In the genomic region with DNA sequence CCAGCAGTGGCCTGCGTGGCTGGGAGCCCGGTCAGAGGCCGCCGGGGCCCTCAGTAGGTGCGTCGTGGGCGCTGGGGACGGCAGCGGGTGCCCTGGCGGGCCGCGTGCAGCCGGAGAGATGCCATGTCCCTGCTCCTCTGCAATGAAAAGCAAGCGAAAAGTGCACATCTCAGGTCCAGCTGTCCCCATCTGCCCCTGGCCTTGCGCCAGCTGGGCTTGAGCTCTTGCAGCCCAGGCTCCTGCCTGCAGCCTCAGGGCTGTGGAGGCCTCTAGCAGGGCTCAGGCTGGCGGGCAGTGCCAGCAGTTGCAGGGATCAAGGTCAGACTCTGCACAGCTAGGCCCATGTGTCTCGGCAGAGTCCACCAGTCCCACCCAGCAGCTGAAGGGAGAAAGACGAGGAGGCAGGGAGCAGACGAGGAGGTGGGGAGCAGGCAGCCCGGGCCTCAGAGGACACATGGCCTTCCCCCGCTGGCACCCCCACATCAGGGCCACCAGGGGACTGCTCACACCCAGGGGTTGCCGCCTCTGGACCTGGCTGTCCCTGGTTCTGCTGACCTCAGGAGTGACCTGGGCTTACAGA, we compare ENCODE assay signal across 1 cellular context.
TF ChIP-seq lines count a peak whose summit lies in the region.

No MANE protein-coding gene starts in this region.

TF ChIP-seq in HepG2, 621 proteins besides CTCF, POLR2A, EP300 and RAD21 (continued from another document and continues in another):
- TF ChIP-seq, protein P1, sequence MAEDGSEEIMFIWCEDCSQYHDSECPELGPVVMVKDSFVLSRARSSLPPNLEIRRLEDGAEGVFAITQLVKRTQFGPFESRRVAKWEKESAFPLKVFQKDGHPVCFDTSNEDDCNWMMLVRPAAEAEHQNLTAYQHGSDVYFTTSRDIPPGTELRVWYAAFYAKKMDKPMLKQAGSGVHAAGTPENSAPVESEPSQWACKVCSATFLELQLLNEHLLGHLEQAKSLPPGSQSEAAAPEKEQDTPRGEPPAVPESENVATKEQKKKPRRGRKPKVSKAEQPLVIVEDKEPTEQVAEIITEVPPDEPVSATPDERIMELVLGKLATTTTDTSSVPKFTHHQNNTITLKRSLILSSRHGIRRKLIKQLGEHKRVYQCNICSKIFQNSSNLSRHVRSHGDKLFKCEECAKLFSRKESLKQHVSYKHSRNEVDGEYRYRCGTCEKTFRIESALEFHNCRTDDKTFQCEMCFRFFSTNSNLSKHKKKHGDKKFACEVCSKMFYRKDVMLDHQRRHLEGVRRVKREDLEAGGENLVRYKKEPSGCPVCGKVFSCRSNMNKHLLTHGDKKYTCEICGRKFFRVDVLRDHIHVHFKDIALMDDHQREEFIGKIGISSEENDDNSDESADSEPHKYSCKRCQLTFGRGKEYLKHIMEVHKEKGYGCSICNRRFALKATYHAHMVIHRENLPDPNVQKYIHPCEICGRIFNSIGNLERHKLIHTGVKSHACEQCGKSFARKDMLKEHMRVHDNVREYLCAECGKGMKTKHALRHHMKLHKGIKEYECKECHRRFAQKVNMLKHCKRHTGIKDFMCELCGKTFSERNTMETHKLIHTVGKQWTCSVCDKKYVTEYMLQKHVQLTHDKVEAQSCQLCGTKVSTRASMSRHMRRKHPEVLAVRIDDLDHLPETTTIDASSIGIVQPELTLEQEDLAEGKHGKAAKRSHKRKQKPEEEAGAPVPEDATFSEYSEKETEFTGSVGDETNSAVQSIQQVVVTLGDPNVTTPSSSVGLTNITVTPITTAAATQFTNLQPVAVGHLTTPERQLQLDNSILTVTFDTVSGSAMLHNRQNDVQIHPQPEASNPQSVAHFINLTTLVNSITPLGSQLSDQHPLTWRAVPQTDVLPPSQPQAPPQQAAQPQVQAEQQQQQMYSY (CRISPR knock-in tag; IDR thresholded peaks at IDR 0.05) = 0 out of 2 replicates have a peak, but pooled peaks have one; percentile 26
- TF ChIP-seq, protein P2, sequence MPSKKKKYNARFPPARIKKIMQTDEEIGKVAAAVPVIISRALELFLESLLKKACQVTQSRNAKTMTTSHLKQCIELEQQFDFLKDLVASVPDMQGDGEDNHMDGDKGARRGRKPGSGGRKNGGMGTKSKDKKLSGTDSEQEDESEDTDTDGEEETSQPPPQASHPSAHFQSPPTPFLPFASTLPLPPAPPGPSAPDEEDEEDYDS (CRISPR knock-in tag; IDR thresholded peaks at IDR 0.05) = no peak
- TF ChIP-seq, protein P3, sequence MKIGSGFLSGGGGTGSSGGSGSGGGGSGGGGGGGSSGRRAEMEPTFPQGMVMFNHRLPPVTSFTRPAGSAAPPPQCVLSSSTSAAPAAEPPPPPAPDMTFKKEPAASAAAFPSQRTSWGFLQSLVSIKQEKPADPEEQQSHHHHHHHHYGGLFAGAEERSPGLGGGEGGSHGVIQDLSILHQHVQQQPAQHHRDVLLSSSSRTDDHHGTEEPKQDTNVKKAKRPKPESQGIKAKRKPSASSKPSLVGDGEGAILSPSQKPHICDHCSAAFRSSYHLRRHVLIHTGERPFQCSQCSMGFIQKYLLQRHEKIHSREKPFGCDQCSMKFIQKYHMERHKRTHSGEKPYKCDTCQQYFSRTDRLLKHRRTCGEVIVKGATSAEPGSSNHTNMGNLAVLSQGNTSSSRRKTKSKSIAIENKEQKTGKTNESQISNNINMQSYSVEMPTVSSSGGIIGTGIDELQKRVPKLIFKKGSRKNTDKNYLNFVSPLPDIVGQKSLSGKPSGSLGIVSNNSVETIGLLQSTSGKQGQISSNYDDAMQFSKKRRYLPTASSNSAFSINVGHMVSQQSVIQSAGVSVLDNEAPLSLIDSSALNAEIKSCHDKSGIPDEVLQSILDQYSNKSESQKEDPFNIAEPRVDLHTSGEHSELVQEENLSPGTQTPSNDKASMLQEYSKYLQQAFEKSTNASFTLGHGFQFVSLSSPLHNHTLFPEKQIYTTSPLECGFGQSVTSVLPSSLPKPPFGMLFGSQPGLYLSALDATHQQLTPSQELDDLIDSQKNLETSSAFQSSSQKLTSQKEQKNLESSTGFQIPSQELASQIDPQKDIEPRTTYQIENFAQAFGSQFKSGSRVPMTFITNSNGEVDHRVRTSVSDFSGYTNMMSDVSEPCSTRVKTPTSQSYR (CRISPR knock-in tag; IDR thresholded peaks at IDR 0.05; ENCODE audit: borderline replicate concordance) = peak; percentile 14; the same call in 1 of the 2 replicates
- no peak for TF ChIP-seq NKX3-1 (CRISPR knock-in tag; IDR thresholded peaks at IDR 0.05)
- TF ChIP-seq ZNF768 (CRISPR knock-in tag; IDR thresholded peaks at IDR 0.05) = peak; percentile 11; the same call in 1 of the 2 replicates
- TF ChIP-seq, protein P4, sequence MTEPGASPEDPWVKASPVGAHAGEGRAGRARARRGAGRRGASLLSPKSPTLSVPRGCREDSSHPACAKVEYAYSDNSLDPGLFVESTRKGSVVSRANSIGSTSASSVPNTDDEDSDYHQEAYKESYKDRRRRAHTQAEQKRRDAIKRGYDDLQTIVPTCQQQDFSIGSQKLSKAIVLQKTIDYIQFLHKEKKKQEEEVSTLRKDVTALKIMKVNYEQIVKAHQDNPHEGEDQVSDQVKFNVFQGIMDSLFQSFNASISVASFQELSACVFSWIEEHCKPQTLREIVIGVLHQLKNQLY (CRISPR knock-in tag; IDR thresholded peaks at IDR 0.05) = no peak
- no peak for TF ChIP-seq ZNF550 (CRISPR knock-in tag; IDR thresholded peaks at IDR 0.05; ENCODE audit: borderline replicate concordance)
- TF ChIP-seq, protein P5, sequence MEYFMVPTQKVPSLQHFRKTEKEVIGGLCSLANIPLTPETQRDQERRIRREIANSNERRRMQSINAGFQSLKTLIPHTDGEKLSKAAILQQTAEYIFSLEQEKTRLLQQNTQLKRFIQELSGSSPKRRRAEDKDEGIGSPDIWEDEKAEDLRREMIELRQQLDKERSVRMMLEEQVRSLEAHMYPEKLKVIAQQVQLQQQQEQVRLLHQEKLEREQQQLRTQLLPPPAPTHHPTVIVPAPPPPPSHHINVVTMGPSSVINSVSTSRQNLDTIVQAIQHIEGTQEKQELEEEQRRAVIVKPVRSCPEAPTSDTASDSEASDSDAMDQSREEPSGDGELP (IDR thresholded peaks at IDR 0.05; ENCODE audit: borderline replicate concordance, low read depth) = peak; percentile 94
- TF ChIP-seq RXRB (CRISPR knock-in tag; IDR thresholded peaks at IDR 0.05; ENCODE audit: borderline replicate concordance) = peak; percentile 82
- TF ChIP-seq PPARG (CRISPR knock-in tag; conservative IDR thresholded peaks at IDR 0.05) = no peak
- peak; percentile 69 for TF ChIP-seq ARNTL (CRISPR knock-in tag; IDR thresholded peaks at IDR 0.05)
- peak; percentile 61; the same call in 1 of the 2 replicates for TF ChIP-seq ZNF724P (CRISPR knock-in tag; IDR thresholded peaks at IDR 0.05; ENCODE audit: borderline replicate concordance)
- TF ChIP-seq ARNT2 (CRISPR knock-in tag; IDR thresholded peaks at IDR 0.05; ENCODE audit: low read depth) = peak; percentile 78
- TF ChIP-seq, protein P6, sequence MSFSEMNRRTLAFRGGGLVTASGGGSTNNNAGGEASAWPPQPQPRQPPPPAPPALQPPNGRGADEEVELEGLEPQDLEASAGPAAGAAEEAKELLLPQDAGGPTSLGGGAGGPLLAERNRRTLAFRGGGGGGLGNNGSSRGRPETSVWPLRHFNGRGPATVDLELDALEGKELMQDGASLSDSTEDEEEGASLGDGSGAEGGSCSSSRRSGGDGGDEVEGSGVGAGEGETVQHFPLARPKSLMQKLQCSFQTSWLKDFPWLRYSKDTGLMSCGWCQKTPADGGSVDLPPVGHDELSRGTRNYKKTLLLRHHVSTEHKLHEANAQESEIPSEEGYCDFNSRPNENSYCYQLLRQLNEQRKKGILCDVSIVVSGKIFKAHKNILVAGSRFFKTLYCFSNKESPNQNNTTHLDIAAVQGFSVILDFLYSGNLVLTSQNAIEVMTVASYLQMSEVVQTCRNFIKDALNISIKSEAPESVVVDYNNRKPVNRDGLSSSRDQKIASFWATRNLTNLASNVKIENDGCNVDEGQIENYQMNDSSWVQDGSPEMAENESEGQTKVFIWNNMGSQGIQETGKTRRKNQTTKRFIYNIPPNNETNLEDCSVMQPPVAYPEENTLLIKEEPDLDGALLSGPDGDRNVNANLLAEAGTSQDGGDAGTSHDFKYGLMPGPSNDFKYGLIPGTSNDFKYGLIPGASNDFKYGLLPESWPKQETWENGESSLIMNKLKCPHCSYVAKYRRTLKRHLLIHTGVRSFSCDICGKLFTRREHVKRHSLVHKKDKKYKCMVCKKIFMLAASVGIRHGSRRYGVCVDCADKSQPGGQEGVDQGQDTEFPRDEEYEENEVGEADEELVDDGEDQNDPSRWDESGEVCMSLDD (CRISPR knock-in tag; IDR thresholded peaks at IDR 0.05; ENCODE audit: borderline replicate concordance) = no peak
- TF ChIP-seq KDM5B (CRISPR knock-in tag; IDR thresholded peaks at IDR 0.05; ENCODE audit: borderline replicate concordance) = peak; percentile 19
- TF ChIP-seq, protein P7, sequence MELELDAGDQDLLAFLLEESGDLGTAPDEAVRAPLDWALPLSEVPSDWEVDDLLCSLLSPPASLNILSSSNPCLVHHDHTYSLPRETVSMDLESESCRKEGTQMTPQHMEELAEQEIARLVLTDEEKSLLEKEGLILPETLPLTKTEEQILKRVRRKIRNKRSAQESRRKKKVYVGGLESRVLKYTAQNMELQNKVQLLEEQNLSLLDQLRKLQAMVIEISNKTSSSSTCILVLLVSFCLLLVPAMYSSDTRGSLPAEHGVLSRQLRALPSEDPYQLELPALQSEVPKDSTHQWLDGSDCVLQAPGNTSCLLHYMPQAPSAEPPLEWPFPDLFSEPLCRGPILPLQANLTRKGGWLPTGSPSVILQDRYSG (CRISPR knock-in tag; IDR thresholded peaks at IDR 0.05) = no peak
- TF ChIP-seq, protein P8, sequence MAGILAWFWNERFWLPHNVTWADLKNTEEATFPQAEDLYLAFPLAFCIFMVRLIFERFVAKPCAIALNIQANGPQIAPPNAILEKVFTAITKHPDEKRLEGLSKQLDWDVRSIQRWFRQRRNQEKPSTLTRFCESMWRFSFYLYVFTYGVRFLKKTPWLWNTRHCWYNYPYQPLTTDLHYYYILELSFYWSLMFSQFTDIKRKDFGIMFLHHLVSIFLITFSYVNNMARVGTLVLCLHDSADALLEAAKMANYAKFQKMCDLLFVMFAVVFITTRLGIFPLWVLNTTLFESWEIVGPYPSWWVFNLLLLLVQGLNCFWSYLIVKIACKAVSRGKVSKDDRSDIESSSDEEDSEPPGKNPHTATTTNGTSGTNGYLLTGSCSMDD (CRISPR knock-in tag; IDR thresholded peaks at IDR 0.05) = no peak
- TF ChIP-seq NFATC3 (CRISPR knock-in tag; IDR thresholded peaks at IDR 0.05) = no peak
- TF ChIP-seq BORCS8-MEF2B (CRISPR knock-in tag; IDR thresholded peaks at IDR 0.05) = peak; percentile 62
- TF ChIP-seq, protein P9, sequence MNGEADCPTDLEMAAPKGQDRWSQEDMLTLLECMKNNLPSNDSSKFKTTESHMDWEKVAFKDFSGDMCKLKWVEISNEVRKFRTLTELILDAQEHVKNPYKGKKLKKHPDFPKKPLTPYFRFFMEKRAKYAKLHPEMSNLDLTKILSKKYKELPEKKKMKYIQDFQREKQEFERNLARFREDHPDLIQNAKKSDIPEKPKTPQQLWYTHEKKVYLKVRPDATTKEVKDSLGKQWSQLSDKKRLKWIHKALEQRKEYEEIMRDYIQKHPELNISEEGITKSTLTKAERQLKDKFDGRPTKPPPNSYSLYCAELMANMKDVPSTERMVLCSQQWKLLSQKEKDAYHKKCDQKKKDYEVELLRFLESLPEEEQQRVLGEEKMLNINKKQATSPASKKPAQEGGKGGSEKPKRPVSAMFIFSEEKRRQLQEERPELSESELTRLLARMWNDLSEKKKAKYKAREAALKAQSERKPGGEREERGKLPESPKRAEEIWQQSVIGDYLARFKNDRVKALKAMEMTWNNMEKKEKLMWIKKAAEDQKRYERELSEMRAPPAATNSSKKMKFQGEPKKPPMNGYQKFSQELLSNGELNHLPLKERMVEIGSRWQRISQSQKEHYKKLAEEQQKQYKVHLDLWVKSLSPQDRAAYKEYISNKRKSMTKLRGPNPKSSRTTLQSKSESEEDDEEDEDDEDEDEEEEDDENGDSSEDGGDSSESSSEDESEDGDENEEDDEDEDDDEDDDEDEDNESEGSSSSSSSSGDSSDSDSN (CRISPR knock-in tag; IDR thresholded peaks at IDR 0.05) = peak; percentile 71
- TF ChIP-seq, protein P10, sequence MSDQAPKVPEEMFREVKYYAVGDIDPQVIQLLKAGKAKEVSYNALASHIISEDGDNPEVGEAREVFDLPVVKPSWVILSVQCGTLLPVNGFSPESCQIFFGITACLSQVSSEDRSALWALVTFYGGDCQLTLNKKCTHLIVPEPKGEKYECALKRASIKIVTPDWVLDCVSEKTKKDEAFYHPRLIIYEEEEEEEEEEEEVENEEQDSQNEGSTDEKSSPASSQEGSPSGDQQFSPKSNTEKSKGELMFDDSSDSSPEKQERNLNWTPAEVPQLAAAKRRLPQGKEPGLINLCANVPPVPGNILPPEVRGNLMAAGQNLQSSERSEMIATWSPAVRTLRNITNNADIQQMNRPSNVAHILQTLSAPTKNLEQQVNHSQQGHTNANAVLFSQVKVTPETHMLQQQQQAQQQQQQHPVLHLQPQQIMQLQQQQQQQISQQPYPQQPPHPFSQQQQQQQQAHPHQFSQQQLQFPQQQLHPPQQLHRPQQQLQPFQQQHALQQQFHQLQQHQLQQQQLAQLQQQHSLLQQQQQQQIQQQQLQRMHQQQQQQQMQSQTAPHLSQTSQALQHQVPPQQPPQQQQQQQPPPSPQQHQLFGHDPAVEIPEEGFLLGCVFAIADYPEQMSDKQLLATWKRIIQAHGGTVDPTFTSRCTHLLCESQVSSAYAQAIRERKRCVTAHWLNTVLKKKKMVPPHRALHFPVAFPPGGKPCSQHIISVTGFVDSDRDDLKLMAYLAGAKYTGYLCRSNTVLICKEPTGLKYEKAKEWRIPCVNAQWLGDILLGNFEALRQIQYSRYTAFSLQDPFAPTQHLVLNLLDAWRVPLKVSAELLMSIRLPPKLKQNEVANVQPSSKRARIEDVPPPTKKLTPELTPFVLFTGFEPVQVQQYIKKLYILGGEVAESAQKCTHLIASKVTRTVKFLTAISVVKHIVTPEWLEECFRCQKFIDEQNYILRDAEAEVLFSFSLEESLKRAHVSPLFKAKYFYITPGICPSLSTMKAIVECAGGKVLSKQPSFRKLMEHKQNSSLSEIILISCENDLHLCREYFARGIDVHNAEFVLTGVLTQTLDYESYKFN (CRISPR knock-in tag; conservative IDR thresholded peaks at IDR 0.05) = peak; percentile 84
- no peak for TF ChIP-seq BRD4 (CRISPR knock-in tag; IDR thresholded peaks at IDR 0.05)
- TF ChIP-seq, protein P11, sequence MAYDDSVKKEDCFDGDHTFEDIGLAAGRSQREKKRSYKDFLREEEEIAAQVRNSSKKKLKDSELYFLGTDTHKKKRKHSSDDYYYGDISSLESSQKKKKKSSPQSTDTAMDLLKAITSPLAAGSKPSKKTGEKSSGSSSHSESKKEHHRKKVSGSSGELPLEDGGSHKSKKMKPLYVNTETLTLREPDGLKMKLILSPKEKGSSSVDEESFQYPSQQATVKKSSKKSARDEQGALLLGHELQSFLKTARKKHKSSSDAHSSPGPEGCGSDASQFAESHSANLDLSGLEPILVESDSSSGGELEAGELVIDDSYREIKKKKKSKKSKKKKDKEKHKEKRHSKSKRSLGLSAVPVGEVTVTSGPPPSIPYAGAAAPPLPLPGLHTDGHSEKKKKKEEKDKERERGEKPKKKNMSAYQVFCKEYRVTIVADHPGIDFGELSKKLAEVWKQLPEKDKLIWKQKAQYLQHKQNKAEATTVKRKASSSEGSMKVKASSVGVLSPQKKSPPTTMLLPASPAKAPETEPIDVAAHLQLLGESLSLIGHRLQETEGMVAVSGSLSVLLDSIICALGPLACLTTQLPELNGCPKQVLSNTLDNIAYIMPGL (CRISPR knock-in tag; IDR thresholded peaks at IDR 0.05; ENCODE audit: borderline replicate concordance in 1 of 2, low read depth in 1 of 2) = peak in 1 of 2 experiments; percentile 44; a peak in 1 of 4 replicates
